In genomic region chrX:131745942-131746489, GRCh38 we compare ENCODE assay signal across 14 cellular contexts.
DNase-seq lines count a peak whose midpoint lies in the region; ATAC-seq, FAIRE-seq and TF ChIP-seq lines count a peak whose summit lies in the region.
"Had no signal": no experiment of that assay in that cellular context is flagged by ENCODE, and none has a peak within 500 bp of the region (broad histone marks: within the 10 kb centered on the region; RNA-seq: fewer than 3 reads in every experiment).

No MANE protein-coding gene starts in this region.

- DNase-seq in CD14-positive monocyte (ENCODE audit: low spot score): no peak
- DNase-seq in GM23248: no peak
- DNase-seq in SK-N-DZ (ENCODE audit: low spot score): peak; percentile 18
- no peak for DNase-seq in keratinocyte (ENCODE audit: low read depth, low spot score)
- DNase-seq in NCI-H1417 treated with DMSO at 0.1 percent for 48 hours (lab: John Stamatoyannopoulos, UW): no peak
- no peak for DNase-seq in medulla oblongata (ENCODE audit: extremely low spot score)
- DNase-seq in ureter (ENCODE audit: low spot score): no peak
- DNase-seq: gastrocnemius medialis, NCI-H2029 treated with DMSO at 0.1 percent for 48 hours had no signal

- no peak overlapping the region for H3K27ac ChIP-seq in GM23248
- H3K27ac ChIP-seq in keratinocyte (ENCODE audit: control insufficient read depth, insufficient read depth, low read length): no peak overlapping the region

- H3K9ac ChIP-seq in GM23248: no peak overlapping the region
- no peak overlapping the region for H3K9ac ChIP-seq in keratinocyte (ENCODE audit: control insufficient read depth, extremely low read depth, insufficient read depth, low read length)

- H3K9me3 Mint-ChIP-seq in CD14-positive monocyte: peaks cover 7 to 33% (median 24%) of the 10 kb centered on the region in 7 donors
- H3K9me3 Mint-ChIP-seq: CD8-positive, alpha-beta T cell had no signal

- H3K27ac Mint-ChIP-seq in CD14-positive monocyte: peak overlapping the region in 4 of 7 donors; percentile 26 to 86 (median 64)
- H3K27ac Mint-ChIP-seq: CD8-positive, alpha-beta T cell had no signal

- intact Hi-C loops in CD14-positive monocyte (cut with micrococcal nuclease): no loop called here

- H3K4me1 Mint-ChIP-seq in CD14-positive monocyte: no peaks in the 10 kb centered on the region
- H3K4me1 Mint-ChIP-seq: naive thymus-derived CD8-positive, alpha-beta T cell had no signal

- H3K27me3 ChIP-seq in GM23248 (replicated peaks; ENCODE audit: insufficient read depth) (no peaks in the 10 kb centered on the region), keratinocyte (ENCODE audit: control insufficient read depth, extremely low read depth, insufficient read depth, low read length) (no peaks in the 10 kb centered on the region)
- H3K27me3 ChIP-seq: gastrocnemius medialis, stomach had no signal

- H3K4me3 Mint-ChIP-seq in CD14-positive monocyte: no peak overlapping the region
- H3K4me3 Mint-ChIP-seq: CD8-positive, alpha-beta T cell had no signal

- H3K79me2 ChIP-seq in GM23248 (ENCODE audit: insufficient read depth) (no peaks in the 10 kb centered on the region), keratinocyte (ENCODE audit: control insufficient read depth, insufficient read depth, low read length) (no peaks in the 10 kb centered on the region)

- no peaks in the 10 kb centered on the region for H4K20me1 ChIP-seq in GM23248 (ENCODE audit: insufficient read depth)
- H4K20me1 ChIP-seq in keratinocyte (ENCODE audit: control insufficient read depth, extremely low read depth, insufficient read depth, low read length): no peaks in the 10 kb centered on the region

- H3K4me3 ChIP-seq in GM23248: no peak overlapping the region
- H3K4me3 ChIP-seq in keratinocyte (ENCODE audit: control insufficient read depth in 2 of 3, extremely low read depth in 1 of 3, insufficient read depth in 2 of 3, low read depth in 1 of 3, low read length in 3 of 3): peak overlapping the region in 1 of 3 experiments; percentile 56

- dilution Hi-C loops in keratinocyte (cut with MboI; ENCODE audit: extremely low pct_ligation_motif_present, low sequenced_read_pairs): no loop called here

- H3K4me2 ChIP-seq in GM23248 (ENCODE audit: unreplicated experiment) (no peak overlapping the region), keratinocyte (ENCODE audit: control insufficient read depth, extremely low read depth, insufficient read depth, low read depth, low read length) (peak overlapping the region; percentile 65)

- no peaks in the 10 kb centered on the region for H3K9me1 ChIP-seq in keratinocyte (ENCODE audit: control insufficient read depth, extremely low read depth, insufficient read depth, low read length)

- H2AFZ ChIP-seq in GM23248: peak overlapping the region; percentile 41; the same call in 1 of the 2 replicates
- H2AFZ ChIP-seq in keratinocyte (ENCODE audit: control insufficient read depth, low read length): peak overlapping the region; percentile 62

- 45% methylated on average over 5 of the region's 5 CpGs for WGBS in GM23248 (ENCODE audit: low coverage in 1 of 2, low lambda C conversion rate in 2 of 2, missing lambda C conversion rate in 2 of 2), 2 experiments

- no peak for ATAC-seq in esophagus mucosa
- ATAC-seq: CD8-positive, alpha-beta T cell; gastrocnemius medialis; naive thymus-derived CD8-positive, alpha-beta T cell had no signal

- no peak for FAIRE-seq in keratinocyte (lab: Jason Lieb, UNC)
- FAIRE-seq: H1 had no signal

- peaks cover 11 to 19% of the 10 kb centered on the region in 2 donors for H3K36me3 Mint-ChIP-seq in CD14-positive monocyte
- H3K36me3 Mint-ChIP-seq: CD8-positive, alpha-beta T cell had no signal

- H3K27me3 Mint-ChIP-seq in CD14-positive monocyte (ENCODE audit: low read depth in 3 of 3): peaks cover 0 to 2% (median 0%) of the 10 kb centered on the region in 3 donors
- H3K27me3 Mint-ChIP-seq: naive thymus-derived CD8-positive, alpha-beta T cell had no signal

- H3K9me2 ChIP-seq in GM23248 (ENCODE audit: insufficient read depth): no peaks in the 10 kb centered on the region

- H3K36me3 ChIP-seq in GM23248 (ENCODE audit: low read depth) (no peaks in the 10 kb centered on the region), keratinocyte (ENCODE audit: control insufficient read depth in 2 of 2, extremely low read depth in 1 of 2, insufficient read depth in 2 of 2, low read length in 2 of 2) (no peaks in the 10 kb centered on the region)
- H3K36me3 ChIP-seq: gastrocnemius medialis, stomach had no signal

- H3K9me3 ChIP-seq in GM23248 (ENCODE audit: low read depth) (no peaks in the 10 kb centered on the region), keratinocyte (ENCODE audit: control insufficient read depth, low read depth, low read length) (peaks cover 2% of the 10 kb centered on the region)
- H3K9me3 ChIP-seq: gastrocnemius medialis, stomach had no signal

- H3K4me1 ChIP-seq in GM23248 (ENCODE audit: insufficient read depth) (no peaks in the 10 kb centered on the region), keratinocyte (ENCODE audit: control insufficient read depth, extremely low read depth, insufficient read depth, low read length) (peaks cover 6% of the 10 kb centered on the region)
- H3K4me1 ChIP-seq: gastrocnemius medialis had no signal

- in situ Hi-C loops in GM23248 (cut with MboI): no loop called here

- H3F3A ChIP-seq in GM23248 (ENCODE audit: insufficient read depth): no peaks in the 10 kb centered on the region

- TF ChIP-seq CTCF in CD14-positive monocyte (IDR thresholded peaks at IDR 0.05) (no peak), keratinocyte (optimal IDR thresholded peaks at IDR 0.05 in 1 of 3, IDR thresholded peaks at IDR 0.05 in 1 of 3, conservative IDR thresholded peaks at IDR 0.05 in 1 of 3; ENCODE audit: extremely low read depth in 1 of 3, insufficient read depth in 2 of 3, low read length in 3 of 3) (no peak)
